24 cellular contexts compared by ENCODE assay signal in the genomic region with DNA sequence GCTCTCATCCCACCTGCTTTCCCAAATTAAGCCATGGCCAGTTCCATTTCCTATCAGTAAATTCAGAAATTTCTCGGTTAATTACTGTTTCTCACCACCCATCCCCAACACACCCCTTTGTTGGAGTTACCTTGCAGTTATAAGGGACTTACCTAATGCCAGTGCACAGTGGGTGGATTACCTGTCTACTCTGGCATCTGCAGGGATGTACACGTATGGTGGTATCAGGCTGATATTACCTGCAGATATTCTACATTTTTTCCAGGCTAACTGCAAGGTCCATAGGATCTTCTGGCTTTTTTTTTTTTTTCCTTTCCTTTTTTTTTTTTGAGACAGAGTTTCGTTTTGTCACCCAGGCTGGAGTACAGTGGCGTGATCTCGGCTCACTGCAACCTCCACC. TPM values are rescaled to one million over a fixed set of nuclear protein-coding genes. Genes with fewer than 3 reads are reported as not detected.
"Had no signal": no experiment of that assay in that cellular context is flagged by ENCODE, and none has a peak within 500 bp of the region (broad histone marks: within the 10 kb centered on the region; RNA-seq: fewer than 3 reads in every experiment).

No MANE protein-coding gene starts in this region.

- H3K36me3 ChIP-seq: stomach, suprapubic skin, thoracic aorta, thyroid gland, tibial artery, tibial nerve, transverse colon, upper lobe of left lung, upper lobe of right lung, uterus, vagina had no signal

- H3K4me3 ChIP-seq: stomach, suprapubic skin, testis, thoracic aorta, thyroid gland, tibial artery, tibial nerve, transverse colon, upper lobe of left lung, upper lobe of right lung, uterus, vagina had no signal

- H3K4me1 ChIP-seq: stomach, suprapubic skin, tibial nerve, transverse colon, upper lobe of left lung, upper lobe of right lung, uterus, vagina had no signal

- DNase-seq: stimulated activated CD4-positive, alpha-beta T cell treated with anti-CD3 and anti-CD28 coated beads, Interleukin-2, amount 100 ng/mL, for 48 hours; stimulated activated CD4-positive, alpha-beta T cell treated with anti-CD3 and anti-CD28 coated beads, Interleukin-4, amount 100 ng/mL, for 1 hour; stimulated activated CD4-positive, alpha-beta T cell treated with anti-CD3 and anti-CD28 coated beads, Interleukin-4, amount 100 ng/mL, for 24 hours; stimulated activated CD4-positive, alpha-beta T cell treated with anti-CD3 and anti-CD28 coated beads, Interleukin-4, amount 100 ng/mL, for 4 hours; stimulated activated CD8-positive, alpha-beta memory T cell treated with anti-CD3 and anti-CD28 coated beads, Interleukin-4, amount 100 ng/mL, for 48 hours; stimulated activated naive B cell treated with anti-CD40 and anti-IgM and Interleukin-4, amounts not matched to agents 10 μg/mL and 1 μg/mL and 100 μg/mL, for 72 hours; stimulated activated naive CD4-positive, alpha-beta T cell; stimulated activated naive CD4-positive, alpha-beta T cell treated with Interleukin-2 at 50 U/mL for 16 hours; stimulated activated naive CD8-positive, alpha-beta T cell treated with anti-CD3 and anti-CD28 coated beads, Interleukin-15, amount 100 ng/mL, for 72 hours; stimulated activated naive CD8-positive, alpha-beta T cell treated with anti-CD3 and anti-CD28 coated beads, Interleukin-15, Interleukin-2, amounts not matched to agents 100 U/mL and 50 U/mL, for 24 hours; stomach; substantia nigra; testis; thyroid gland; tibial artery; transverse colon; upper lobe of left lung; upper lobe of right lung; uterus had no signal

- H3K27me3 ChIP-seq: stomach, suprapubic skin, testis, thyroid gland, tibial artery, tibial nerve, transverse colon, upper lobe of left lung, upper lobe of right lung, uterus, vagina had no signal

- H3K9me3 ChIP-seq: stomach, suprapubic skin, testis, thoracic aorta, thyroid gland, tibial artery, tibial nerve, transverse colon, upper lobe of left lung, upper lobe of right lung, uterus, vagina had no signal

- H3K27ac ChIP-seq: stomach, suprapubic skin, testis, thoracic aorta, thyroid gland, tibial artery, tibial nerve, transverse colon, upper lobe of left lung, upper lobe of right lung, uterus, vagina had no signal

RNA-seq across cellular contexts. Expression of a gene that starts 10.9 kb away (rescaled TPM):
- polyA plus RNA-seq: urinary bladder had no signal
